In genomic region chr3:104750581-104750980, GRCh38 we compare ENCODE assay signal across 19 cellular contexts.
DNase-seq lines count a peak whose midpoint lies in the region; TF ChIP-seq lines count a peak whose summit lies in the region.
"Had no signal": no experiment of that assay in that cellular context is flagged by ENCODE, and none has a peak within 500 bp of the region (broad histone marks: within the 10 kb centered on the region; RNA-seq: fewer than 3 reads in every experiment).

No MANE protein-coding gene starts in this region.

- no peak overlapping the region for H3K4me3 ChIP-seq in GM23248
- H3K4me3 ChIP-seq in hepatocyte = no peak overlapping the region
- no peak overlapping the region for H3K4me3 ChIP-seq in skeletal muscle cell (ENCODE audit: low read depth, low read length)
- H3K4me3 ChIP-seq: breast epithelium, coronary artery, tibial nerve had no signal

- H2AFZ ChIP-seq in GM23248 (peak overlapping the region; percentile 23; the same call in 1 of the 2 replicates), hepatocyte (peak overlapping the region; percentile 29)

- H3K9me3 ChIP-seq in GM23248 (ENCODE audit: low read depth) (no peaks in the 10 kb centered on the region), hepatocyte (ENCODE audit: low read depth) (no peaks in the 10 kb centered on the region)
- H3K9me3 ChIP-seq: breast epithelium, tibial nerve had no signal

- no peak for TF ChIP-seq CTCF in hepatocyte (IDR thresholded peaks at IDR 0.05; ENCODE audit: poor library complexity)

- no peaks in the 10 kb centered on the region for H3F3A ChIP-seq in GM23248 (ENCODE audit: insufficient read depth)

- peak; percentile 6 for DNase-seq in GM23248
- peak; percentile 58 for DNase-seq in NCI-H748 (lab: John Stamatoyannopoulos, UW; ENCODE audit: unreplicated experiment)
- DNase-seq in hepatocyte (ENCODE audit: low spot score) = no peak
- DNase-seq in skeletal muscle cell (ENCODE audit: low read depth) = peak; percentile 15
- DNase-seq in UCSD-AML1 (lab: John Stamatoyannopoulos, UW; ENCODE audit: unreplicated experiment) = no peak
- no peak for DNase-seq in activated naive CD4-positive, alpha-beta T cell treated with Interleukin-2 at 50 U/mL for 16 hours
- no peak for DNase-seq in hypothalamus (lab: John Stamatoyannopoulos, UW)
- DNase-seq: activated CD4-positive, alpha-beta memory T cell treated with anti-CD3 and anti-CD28 coated beads for 36 hours; activated gamma-delta T cell; DMS79 treated with DMSO at 0.1 percent for 48 hours; immature natural killer cell; Kasumi-1; NCI-H1092; NCI-H2081; stimulated activated naive CD8-positive, alpha-beta T cell treated with anti-CD3 and anti-CD28 coated beads, Interleukin-15, amount 100 ng/mL, for 72 hours; T-helper 9 cell had no signal

- H3K9ac ChIP-seq in GM23248 = no peak overlapping the region

- peaks cover 11% of the 10 kb centered on the region for H3K4me1 ChIP-seq in GM23248 (ENCODE audit: insufficient read depth)
- no peaks in the 10 kb centered on the region for H3K4me1 ChIP-seq in hepatocyte (ENCODE audit: insufficient read depth)
- H3K4me1 ChIP-seq: breast epithelium, tibial nerve had no signal

- in situ Hi-C loops in GM23248 (cut with MboI) = no loop called here

- H3K4me2 ChIP-seq in GM23248 (ENCODE audit: unreplicated experiment) (no peak overlapping the region), hepatocyte (no peak overlapping the region)

- H3K9me2 ChIP-seq in GM23248 (ENCODE audit: insufficient read depth) (no peaks in the 10 kb centered on the region), hepatocyte (replicated peaks; ENCODE audit: insufficient read depth) (no peaks in the 10 kb centered on the region)

- no peaks in the 10 kb centered on the region for H3K79me2 ChIP-seq in GM23248 (ENCODE audit: insufficient read depth)
- no peaks in the 10 kb centered on the region for H3K79me2 ChIP-seq in hepatocyte

- WGBS in GM23248 (ENCODE audit: low coverage in 1 of 2, low lambda C conversion rate in 2 of 2, missing lambda C conversion rate in 2 of 2), 2 experiments = 7 to 16% methylated on average over 4 of the region's 4 CpGs
- 44% methylated on average over 4 of the region's 4 CpGs for WGBS in hepatocyte (ENCODE audit: low lambda C conversion rate, missing lambda C conversion rate)

- H3K27ac ChIP-seq in GM23248 (no peak overlapping the region), hepatocyte (no peak overlapping the region)
- H3K27ac ChIP-seq: breast epithelium, coronary artery, tibial nerve had no signal

- H3K27me3 ChIP-seq in GM23248 (replicated peaks; ENCODE audit: insufficient read depth) (no peaks in the 10 kb centered on the region), hepatocyte (no peaks in the 10 kb centered on the region)
- H3K27me3 ChIP-seq: breast epithelium, tibial nerve had no signal

- H3K36me3 ChIP-seq in GM23248 (ENCODE audit: low read depth) = no peaks in the 10 kb centered on the region
- H3K36me3 ChIP-seq in hepatocyte (replicated peaks; ENCODE audit: insufficient read depth, low read depth) = no peaks in the 10 kb centered on the region
- H3K36me3 ChIP-seq: breast epithelium, tibial nerve had no signal

- H4K20me1 ChIP-seq in GM23248 (ENCODE audit: insufficient read depth) = no peaks in the 10 kb centered on the region
- H4K20me1 ChIP-seq in hepatocyte (ENCODE audit: insufficient read depth, poor library complexity, severe bottlenecking) = no peaks in the 10 kb centered on the region

Comparison
In these comparisons a context has a peak if more than half of its experiments do, and no peak if none do; other contexts are left out.
1. DNase-seq: peak in GM23248 (single experiment), NCI-H748 (single experiment) and skeletal muscle cell (single experiment); none in hepatocyte (single experiment), UCSD-AML1 (single experiment), activated naive CD4-positive, alpha-beta T cell treated with Interleukin-2 at 50 U/mL for 16 hours (single experiment) and hypothalamus (0 of 51).